In the genomic region with DNA sequence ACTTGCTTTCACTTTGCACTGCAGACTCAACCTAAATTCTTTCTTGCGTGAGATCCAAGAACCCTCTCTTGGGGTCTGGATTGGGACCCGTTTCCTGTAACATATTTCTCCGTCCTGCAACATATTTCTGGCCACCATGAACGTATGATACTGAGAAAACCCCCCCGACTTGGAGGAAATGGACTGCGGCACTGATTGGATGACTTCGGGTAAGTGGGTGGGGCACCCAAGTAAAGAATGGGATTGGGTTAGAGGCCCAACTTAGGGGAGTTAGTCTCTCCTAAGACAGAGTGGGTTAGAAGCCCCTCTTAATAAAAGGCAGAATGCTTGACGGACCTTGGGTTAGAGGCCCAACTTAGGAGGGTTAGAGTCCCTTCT, we compare ENCODE assay signal across 20 cellular contexts.
"Had no signal": no experiment of that assay in that cellular context is flagged by ENCODE, and none has a peak within 500 bp of the region (broad histone marks: within the 10 kb centered on the region; RNA-seq: fewer than 3 reads in every experiment).

No MANE protein-coding gene starts in this region.

- H3K36me3 ChIP-seq: MG63 had no signal

- H3K27ac ChIP-seq: RWPE1 had no signal

- H3K4me2 ChIP-seq: SK-N-SH had no signal

- ATAC-seq: Panc1, PC-3 had no signal

- H3K9ac ChIP-seq: SK-N-SH had no signal

- H3K4me3 ChIP-seq: MG63 had no signal

- H3K27me3 ChIP-seq: MG63 had no signal

- DNase-seq: Karpas-422, KG1, MG63, NCI-H1092, NCI-H1436, NCI-H187, NCI-H2029, NCI-H2081 treated with DMSO at 0.1 percent for 48 hours, NCI-H2171, NCI-H226, NCI-H446, NCI-H510A, NCI-H524 treated with DMSO at 0.1 percent for 48 hours, NCI-H774, PC-3, SHP77, SK-N-SH, SW 1271 had no signal

- H3K9me3 ChIP-seq: MG63, SK-N-SH had no signal
